Comparison of ENCODE assay signal across 15 cellular contexts in genomic region chr1:225737866-225738265, GRCh38. TPM values are rescaled to one million over a fixed set of nuclear protein-coding genes. Genes with fewer than 3 reads are reported as not detected.
A peak's percentile ranks its signal among the peaks of the same experiment; 100 is the strongest.
DNase-seq lines count a peak whose midpoint lies in the region; TF ChIP-seq lines count a peak whose summit lies in the region.
"Had no signal": no experiment of that assay in that cellular context is flagged by ENCODE, and none has a peak within 500 bp of the region (broad histone marks: within the 10 kb centered on the region; RNA-seq: fewer than 3 reads in every experiment).

No MANE protein-coding gene starts in this region.

- H3K27ac Mint-ChIP-seq in chondrocyte (ENCODE audit: unreplicated experiment) (peak overlapping the region; percentile 92), immature natural killer cell (no peak overlapping the region)
- H3K27ac Mint-ChIP-seq: B cell had no signal

- DNase-seq in NCI-H2227 treated with DMSO at 0.1 percent for 48 hours (lab: John Stamatoyannopoulos, UW) (peak; percentile 53), chondrocyte (ENCODE audit: low spot score) (no peak), osteoblast (ENCODE audit: insufficient read length, low spot score, missing footprints) (no peak), DMS 273 treated with DMSO at 0.1 percent for 48 hours (lab: John Stamatoyannopoulos, UW) (no peak), immature natural killer cell (no peak), middle frontal gyrus (ENCODE audit: extremely low spot score, low spot score) (no peak)
- DNase-seq: CD4-positive, CD25-positive, alpha-beta regulatory T cell; MV-4-11; NCI-H1417; NCI-H2029; NCI-H226; NCI-H524 treated with DMSO at 0.1 percent for 48 hours; SW 1271 had no signal

- H3K27ac ChIP-seq in HEK293 (ENCODE audit: extremely low read depth, low read depth, low read length) (no peak overlapping the region), osteoblast (ENCODE audit: low read depth, low read length) (peak overlapping the region; percentile 88)

- H3K9me3 ChIP-seq in HEK293 (ENCODE audit: control insufficient read depth, insufficient read depth, low read depth, low read length) (no peaks in the 10 kb centered on the region), osteoblast (ENCODE audit: low read depth, low read length) (no peaks in the 10 kb centered on the region)

- H3K9me3 Mint-ChIP-seq in chondrocyte (ENCODE audit: low read depth) = no peaks in the 10 kb centered on the region
- H3K9me3 Mint-ChIP-seq in immature natural killer cell = peaks cover 0 to 1% (median 0%) of the 10 kb centered on the region in 6 donors
- H3K9me3 Mint-ChIP-seq: CD4-positive, CD25-positive, alpha-beta regulatory T cell had no signal

- peaks cover 17% of the 10 kb centered on the region for H3K4me1 ChIP-seq in HEK293 (ENCODE audit: control insufficient read depth, insufficient read depth, low read length)
- H3K4me1 ChIP-seq in osteoblast (ENCODE audit: insufficient read depth, low read length) = peaks cover 30% of the 10 kb centered on the region

- no peak overlapping the region for H3K4me3 Mint-ChIP-seq in chondrocyte (ENCODE audit: unreplicated experiment)
- H3K4me3 Mint-ChIP-seq in immature natural killer cell = no peak overlapping the region
- H3K4me3 Mint-ChIP-seq: B cell; CD4-positive, CD25-positive, alpha-beta regulatory T cell had no signal

- H3K4me2 ChIP-seq in osteoblast (ENCODE audit: insufficient read depth, low read length) = no peak overlapping the region

- no peaks in the 10 kb centered on the region for H3K27me3 ChIP-seq in osteoblast (ENCODE audit: insufficient read depth, low read length)

- H3K27me3 Mint-ChIP-seq in chondrocyte (ENCODE audit: low read depth) = no peaks in the 10 kb centered on the region
- peaks cover 0 to 2% (median 0%) of the 10 kb centered on the region in 3 donors for H3K27me3 Mint-ChIP-seq in immature natural killer cell (ENCODE audit: low read depth in 3 of 3)
- H3K27me3 Mint-ChIP-seq: B cell; CD4-positive, CD25-positive, alpha-beta regulatory T cell had no signal

- H3K36me3 Mint-ChIP-seq in chondrocyte (ENCODE audit: low read depth) (no peaks in the 10 kb centered on the region), immature natural killer cell (no peaks in the 10 kb centered on the region)
- H3K36me3 Mint-ChIP-seq: CD4-positive, CD25-positive, alpha-beta regulatory T cell had no signal

- no peak overlapping the region for H3K4me3 ChIP-seq in HEK293 (ENCODE audit: low read depth, low read length)
- H3K4me3 ChIP-seq in osteoblast (ENCODE audit: insufficient read depth, low read length) = no peak overlapping the region

- no peak overlapping the region for H2AFZ ChIP-seq in osteoblast (ENCODE audit: low read length)

- H3K4me1 Mint-ChIP-seq in chondrocyte (ENCODE audit: low read depth) (peaks cover 32% of the 10 kb centered on the region), immature natural killer cell (no peaks in the 10 kb centered on the region)
- H3K4me1 Mint-ChIP-seq: B cell; CD4-positive, CD25-positive, alpha-beta regulatory T cell had no signal

- no peaks in the 10 kb centered on the region for H3K79me2 ChIP-seq in osteoblast (ENCODE audit: insufficient read depth, low read length)

- no peaks in the 10 kb centered on the region for H3K36me3 ChIP-seq in HEK293 (ENCODE audit: control insufficient read depth in 2 of 2, insufficient read depth in 1 of 2, low read length in 2 of 2)
- no peaks in the 10 kb centered on the region for H3K36me3 ChIP-seq in osteoblast (ENCODE audit: insufficient read depth, low read length)

- CTCF ChIA-PET in HEK293 (lab: Yijun Ruan, JAX) = interaction anchor here (0.6 to 5.7 kb wide), 3 partner anchors 33 to 120 kb away, joined by 3 to 54 read pairs (median 3); no protein-coding TSS in a partner anchor

- POLR2A ChIA-PET in HEK293 (lab: Yijun Ruan, JAX) = interaction anchor here (0.5 to 3.1 kb wide), 7 partner anchors 9 to 228 kb away, joined by 3 to 27 read pairs (median 3); partner anchors contain the start of gene SRP9

- no peaks in the 10 kb centered on the region for H4K20me1 ChIP-seq in osteoblast (ENCODE audit: insufficient read depth, low read length)

- no peak for TF ChIP-seq CTCF in HEK293 (tag by site-specific recombination; IDR thresholded peaks at IDR 0.05)
- no peak for TF ChIP-seq CTCF in chondrocyte (IDR thresholded peaks at IDR 0.05)
- TF ChIP-seq CTCF in osteoblast (IDR thresholded peaks at IDR 0.05; ENCODE audit: extremely low read depth, low read depth, low read length) = no peak

TF ChIP-seq in HEK293, 187 proteins besides CTCF, POLR2A, EP300 and RAD21:
- TF ChIP-seq ZBTB10 (tag by site-specific recombination; IDR thresholded peaks at IDR 0.05) (no peak), ZFHX2 (tag by site-specific recombination; conservative IDR thresholded peaks at IDR 0.05) (peak; percentile 73), KLF8 (tag by site-specific recombination; IDR thresholded peaks at IDR 0.05) (no peak), ZNF335 (tag by site-specific recombination; conservative IDR thresholded peaks at IDR 0.05) (peak; percentile 87), ZBTB17 (tag by site-specific recombination; IDR thresholded peaks at IDR 0.05) (0 out of 2 replicates have a peak, but pooled peaks have one; percentile 37), EGR2 (tag by site-specific recombination; IDR thresholded peaks at IDR 0.05; ENCODE audit: low read depth) (peak; percentile 35; the same call in 1 of the 2 replicates)
TF ChIP-seq in HEK293: peak in this region for 4.

RNA-seq across cellular contexts. Expression of gene SRP9, which starts 39.8 kb away (rescaled TPM):
- 190 to 207 TPM (median 200 TPM) in 3 replicates for total RNA-seq in chondrocyte
- total RNA-seq in osteoblast = 174 and 178 TPM in 2 replicates
- polyA plus RNA-seq in immature natural killer cell = 100 to 1,000 TPM; 300 to 594 (median 317) TPM
